In genomic region chr7:73147681-73148080, GRCh38 we compare ENCODE assay signal across 8 cellular contexts.
DNase-seq lines count a peak whose midpoint lies in the region; ATAC-seq, FAIRE-seq and TF ChIP-seq lines count a peak whose summit lies in the region.
"Not testable (repeated sequence)": the region's sequence is repeated elsewhere in the genome, so short reads cannot be mapped to it uniquely, and the experiment has no call there.

No MANE protein-coding gene starts in this region.

- H3K27me3 ChIP-seq in K562 (ENCODE audit: control insufficient read depth in 2 of 2, insufficient read depth in 2 of 2, low read length in 2 of 2); spleen (replicated peaks in 1 of 7); transverse colon; upper lobe of right lung: not testable (repeated sequence)

- not testable (repeated sequence) for FAIRE-seq in K562 (lab: Jason Lieb, UNC)

- not testable (repeated sequence) for H3K9ac ChIP-seq in K562 (ENCODE audit: insufficient read depth in 1 of 2, low read depth in 2 of 2, low read length in 2 of 2)

- H3K4me2 ChIP-seq in K562 (ENCODE audit: insufficient read depth, low read length), result not testable (repeated sequence)

- TF ChIP-seq RAD21 in K562 (CRISPR knock-in tag; conservative IDR thresholded peaks at IDR 0.05 in 1 of 2, IDR thresholded peaks at IDR 0.05 in 1 of 2), result not testable (repeated sequence)

- H3K79me2 ChIP-seq in K562 (ENCODE audit: control insufficient read depth, insufficient read depth, low read length), result not testable (repeated sequence)

- not testable (repeated sequence) for H3K9me1 ChIP-seq in K562 (ENCODE audit: control insufficient read depth, insufficient read depth, low read length)

- H4K20me1 ChIP-seq in K562 (replicated peaks; ENCODE audit: control insufficient read depth, insufficient read depth, low read length), result not testable (repeated sequence)

- not testable (repeated sequence) for H3K27ac ChIP-seq in K562 (ENCODE audit: extremely low read depth, low read depth, low read length); spleen; transverse colon; upper lobe of right lung

- TF ChIP-seq POLR2A in K562 (conservative IDR thresholded peaks at IDR 0.05); spleen (IDR thresholded peaks at IDR 0.05); transverse colon (IDR thresholded peaks at IDR 0.05): not testable (repeated sequence)

- in situ Hi-C loops in K562 (cut with MboI); transverse colon (cut with MboI; ENCODE audit: low pct_ligation_motif_present in 1 of 4, low pct_unique_long_range_greater_than_20kb in 1 of 4, low sequenced_read_pairs in 3 of 4): not testable (repeated sequence)

- H3K4me3 ChIP-seq in K562, spleen, transverse colon, upper lobe of right lung: not testable (repeated sequence)

- not testable (repeated sequence) for H3K9me3 ChIP-seq in K562 (replicated peaks; ENCODE audit: control insufficient read depth, insufficient read depth, low read depth, low read length); spleen; transverse colon; upper lobe of right lung

- 80% methylated on average over 1 of the region's 6 CpGs for WGBS in K562 (ENCODE audit: insufficient coverage, low coverage, missing lambda C conversion rate)
- WGBS in spleen, 5 donors, result 93 to 100% (median 96%) methylated on average over 3 to 5 of the region's 6 CpGs; no CpG with 5 or more reads in 1 of the 5 donors
- no CpG with 5 or more reads among the region's 6 CpGs for WGBS in transverse colon (ENCODE audit: low coverage in 1 of 2), 2 donors

- CTCF ChIA-PET in K562 (lab: Yijun Ruan, JAX; ENCODE audit: low intra/inter-chr PET ratio), result not testable (repeated sequence)

- TF ChIP-seq CTCF in K562 (IDR thresholded peaks at IDR 0.05 in 2 of 3, conservative IDR thresholded peaks at IDR 0.05 in 1 of 3; ENCODE audit: insufficient read depth in 2 of 3, low read depth in 1 of 3, low read length in 3 of 3); spleen (IDR thresholded peaks at IDR 0.05 in 8 of 11, conservative IDR thresholded peaks at IDR 0.05 in 3 of 11); transverse colon (IDR thresholded peaks at IDR 0.05); upper lobe of right lung (IDR thresholded peaks at IDR 0.05): not testable (repeated sequence)

- not testable (repeated sequence) for H3K36me3 ChIP-seq in K562 (ENCODE audit: control insufficient read depth, insufficient read depth, low read length); spleen; transverse colon; upper lobe of right lung

- not testable (repeated sequence) for H3K4me1 ChIP-seq in K562 (replicated peaks in 1 of 2; ENCODE audit: control insufficient read depth in 2 of 2, insufficient read depth in 2 of 2, low read length in 2 of 2); spleen; transverse colon; upper lobe of right lung

- DNase-seq in K562 (ENCODE audit: extremely low read depth in 1 of 4, low spot score in 3 of 4), result not testable (repeated sequence)
- DNase-seq in Right ventricle myocardium inferior (ENCODE audit: missing footprints), result peak; percentile 21
- peak; percentile 27 for DNase-seq in Right ventricle myocardium superior
- DNase-seq in posterior vena cava (ENCODE audit: low spot score), result peak; percentile 32
- peak; percentile 54 for DNase-seq in sciatic nerve (ENCODE audit: low spot score)
- peak; percentile 4 for DNase-seq in spleen
- peak; percentile 5 for DNase-seq in transverse colon
- peak; percentile 27 for DNase-seq in upper lobe of right lung

- POLR2A ChIA-PET in K562 (lab: Yijun Ruan, JAX), result not testable (repeated sequence)

- ATAC-seq in K562; Right ventricle myocardium inferior; Right ventricle myocardium superior (ENCODE audit: poor library complexity); sciatic nerve; upper lobe of right lung: not testable (repeated sequence)

- not testable (repeated sequence) for H2AFZ ChIP-seq in K562 (ENCODE audit: low read depth, low read length)

- intact Hi-C loops in K562 (cut with micrococcal nuclease); Right ventricle myocardium inferior (cut with DNase I); Right ventricle myocardium superior (cut with DNase I); posterior vena cava (cut with DNase I); sciatic nerve (cut with DNase I); spleen (cut with DNase I; ENCODE audit: low total_unique reads); transverse colon (cut with DNase I; ENCODE audit: low total_unique reads); upper lobe of right lung (cut with DNase I): not testable (repeated sequence)

- not testable (repeated sequence) for BruUV-seq in K562 (replicated peaks; lab: Mats Ljungman, UMichigan)

- TF ChIP-seq EP300 in K562 (IDR thresholded peaks at IDR 0.05; ENCODE audit: low read length); transverse colon (IDR thresholded peaks at IDR 0.05; ENCODE audit: low read depth): not testable (repeated sequence)

TF ChIP-seq in K562, 482 proteins besides CTCF, POLR2A, EP300 and RAD21:
- TF ChIP-seq NFIC (IDR thresholded peaks at IDR 0.05), result peak; percentile 49
